In the genomic region with DNA sequence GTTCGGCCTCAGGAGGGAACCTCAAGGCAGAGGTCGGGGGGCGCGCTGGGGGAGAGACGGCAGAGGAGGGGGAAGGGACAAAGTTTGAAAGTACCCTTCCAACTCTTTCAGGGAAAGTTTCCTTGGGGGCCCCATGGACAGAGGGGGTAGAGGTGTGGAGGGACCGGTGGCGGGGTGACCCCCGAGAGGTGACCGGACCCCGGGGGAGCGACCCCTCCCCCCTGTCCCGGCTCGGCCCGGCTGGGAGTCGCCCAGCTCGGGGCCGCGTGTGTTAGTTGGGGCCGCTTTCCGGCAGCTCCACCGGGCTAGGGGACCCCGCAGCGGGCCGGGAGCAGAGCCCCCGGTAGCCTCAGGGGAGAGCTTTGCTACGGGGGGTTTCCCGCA, we compare ENCODE assay signal across 8 cellular contexts. TPM values are rescaled to one million over a fixed set of nuclear protein-coding genes. Genes with fewer than 3 reads are reported as not detected.
DNase-seq lines count a peak whose midpoint lies in the region; ATAC-seq, FAIRE-seq and TF ChIP-seq lines count a peak whose summit lies in the region.
"Had no signal": no experiment of that assay in that cellular context is flagged by ENCODE, and none has a peak within 500 bp of the region (broad histone marks: within the 10 kb centered on the region; RNA-seq: fewer than 3 reads in every experiment).

No MANE protein-coding gene starts in this region.

- H2AFZ ChIP-seq in H9 (ENCODE audit: low read length) = no peak overlapping the region

- no peak for DNase-seq in H9
- DNase-seq in WTC11 (ENCODE audit: low spot score) = no peak
- DNase-seq in hepatic stellate cell (ENCODE audit: low spot score) = peak; percentile 48
- no peak for DNase-seq in small intestine
- DNase-seq in occipital lobe (lab: John Stamatoyannopoulos, UW) = no peak
- no peak for DNase-seq in DMS153 treated with DMSO at 0.1 percent for 48 hours (lab: John Stamatoyannopoulos, UW; ENCODE audit: unreplicated experiment)

- H3K9me3 ChIP-seq in H9 (ENCODE audit: control insufficient read depth, low read depth, low read length) (no peaks in the 10 kb centered on the region), small intestine (ENCODE audit: control insufficient read depth, low read depth) (no peaks in the 10 kb centered on the region)

- H3K27ac Mint-ChIP-seq in H9 = peak overlapping the region in 2 of 3 experiments; percentile 34 to 82; a peak in 1 of 7 replicates
- no peak overlapping the region for H3K27ac Mint-ChIP-seq in WTC11

- H3K56ac ChIP-seq in H9 (ENCODE audit: insufficient read length, low read depth, low read length) = no peak overlapping the region

- H3K27me3 ChIP-seq in H9 (ENCODE audit: insufficient read depth, low read length) (peaks cover 13% of the 10 kb centered on the region; the same call in 1 of the 2 replicates), small intestine (ENCODE audit: control insufficient read depth in 2 of 2, insufficient read depth in 2 of 2, low read length in 2 of 2) (no peaks in the 10 kb centered on the region)

- H4K20me1 ChIP-seq in H9 (ENCODE audit: control insufficient read depth, insufficient read depth, insufficient read length) = no peaks in the 10 kb centered on the region

- no peak overlapping the region for H3K23ac ChIP-seq in H9 (ENCODE audit: insufficient read length, low read depth, low read length)

- TF ChIP-seq CTCF in H9 (conservative IDR thresholded peaks at IDR 0.05) = no peak
- TF ChIP-seq CTCF in WTC11 (IDR thresholded peaks at IDR 0.05) = no peak

- no peak overlapping the region for H2BK5ac ChIP-seq in H9 (ENCODE audit: insufficient read length, low read length)

- 0 out of 2 replicates have a peak, but pooled peaks cover 2% of the 10 kb centered on the region for H3K79me2 ChIP-seq in H9 (ENCODE audit: insufficient read depth, low read length)

- peak overlapping the region; percentile 97 for H2BK120ac ChIP-seq in H9 (ENCODE audit: low read depth, low read length, poor library complexity, severe bottlenecking)

- no peak for FAIRE-seq in small intestine (lab: Jason Lieb, UNC)

- H3K4me2 ChIP-seq in H9 (ENCODE audit: insufficient read depth, insufficient read length, low read length) = peak overlapping the region; percentile 87

- peak overlapping the region; percentile 97 for H4K91ac ChIP-seq in H9 (ENCODE audit: insufficient read length, low read depth, low read length)

- CTCF ChIA-PET in WTC11 (lab: Charles Lee) = interaction anchor here (0.6 to 2.7 kb wide), 4 partner anchors 13 to 115 kb away, joined by 3 to 10 read pairs (median 5); no protein-coding TSS in a partner anchor

- peaks cover 2% of the 10 kb centered on the region for H3K79me1 ChIP-seq in H9 (ENCODE audit: insufficient read depth, low read depth, low read length, poor library complexity, severe bottlenecking)

- no peak overlapping the region for H2BK15ac ChIP-seq in H9 (ENCODE audit: low read depth, low read length)

- H3T11ph ChIP-seq in H9 (ENCODE audit: low read length) = no peak overlapping the region

- no peak overlapping the region for H4K8ac ChIP-seq in H9 (replicated peaks; ENCODE audit: insufficient read length, low read depth, low read length)

- H3K36me3 Mint-ChIP-seq in H9 (ENCODE audit: insufficient read depth in 1 of 3, low read depth in 3 of 3) (no peaks in the 10 kb centered on the region; a peak in 1 of 7 replicates), WTC11 (no peaks in the 10 kb centered on the region)

- H2BK20ac ChIP-seq in H9 (ENCODE audit: low read depth, low read length, poor library complexity, severe bottlenecking) = peak overlapping the region; percentile 98

- H3K27me3 Mint-ChIP-seq in H9 (ENCODE audit: low read depth) (peaks cover 66% of the 10 kb centered on the region), WTC11 (ENCODE audit: low read depth) (peaks cover 79% of the 10 kb centered on the region)

- H3K4me1 Mint-ChIP-seq in H9 = peaks cover 35 to 43% of the 10 kb centered on the region in 2 experiments
- H3K4me1 Mint-ChIP-seq in WTC11 = peaks cover 41% of the 10 kb centered on the region

- H3K4me3 Mint-ChIP-seq in H9 (peak overlapping the region; percentile 66 to 89), WTC11 (peak overlapping the region; percentile 81)

- POLR2A ChIA-PET in WTC11 (lab: Charles Lee) = interaction anchor here (0.5 to 1.6 kb wide), 5 partner anchors 13 to 129 kb away, joined by 3 to 6 read pairs (median 4); a partner anchor contains a TSS

- peak overlapping the region; percentile 93; the same call in 1 of the 2 replicates for H3K14ac ChIP-seq in H9 (ENCODE audit: insufficient read depth, low read length)

- no peaks in the 10 kb centered on the region; the same call in 1 of the 2 replicates for H3K4me1 ChIP-seq in H9 (ENCODE audit: insufficient read depth, low read length)
- peaks cover 3 to 5% of the 10 kb centered on the region in 2 donors for H3K4me1 ChIP-seq in small intestine (ENCODE audit: control insufficient read depth in 2 of 2, insufficient read depth in 1 of 2, low read depth in 1 of 2, low read length in 1 of 2)

- peaks cover 54% of the 10 kb centered on the region for H3K23me2 ChIP-seq in H9 (ENCODE audit: insufficient read length, low read depth, low read length, poor library complexity, severe bottlenecking)

- peak overlapping the region; percentile 94 for H2BK12ac ChIP-seq in H9 (ENCODE audit: insufficient read length, low read depth, low read length)

- H4K5ac ChIP-seq in H9 (ENCODE audit: insufficient read length, low read depth, low read length) = no peak overlapping the region

- no peaks in the 10 kb centered on the region for H3K36me3 ChIP-seq in small intestine (ENCODE audit: control insufficient read depth in 2 of 2, insufficient read depth in 2 of 2, low read length in 2 of 2)

- ATAC-seq in WTC11 (no peak), HG02973 (IDR thresholded peaks at IDR 0.05; ENCODE audit: unreplicated experiment) (no peak)

- no CpG with 5 or more reads among the region's 27 CpGs for WGBS in H9 (ENCODE audit: extremely low coverage, insufficient read length, low lambda C conversion rate)
- 2 to 4% (median 3%) methylated on average over 14 to 27 of the region's 27 CpGs for WGBS in small intestine, 3 donors

- H3K18ac ChIP-seq in H9 (ENCODE audit: insufficient read length, low read depth, low read length) = peak overlapping the region; percentile 67

- peak overlapping the region; percentile 21 to 64 for H3K4me3 ChIP-seq in small intestine (ENCODE audit: low read depth in 1 of 2, low read length in 2 of 2)

- peak overlapping the region; percentile 52 for H3K9ac ChIP-seq in H9 (ENCODE audit: extremely low read depth, insufficient read length, low read length)

- H3K4ac ChIP-seq in H9 (ENCODE audit: low read depth, low read length) = peak overlapping the region; percentile 95

- H3K27ac ChIP-seq in H9 (ENCODE audit: insufficient read length, low read depth, low read length) (no peak overlapping the region), small intestine (ENCODE audit: low read depth in 1 of 2, low read length in 1 of 2) (peak overlapping the region; percentile 78 to 82)

- H3K9me3 Mint-ChIP-seq in H9 = peaks cover 0 to 4% of the 10 kb centered on the region in 2 experiments; a peak in 3 of 5 replicates
- H3K9me3 Mint-ChIP-seq in WTC11 = no peaks in the 10 kb centered on the region

- H2AK5ac ChIP-seq in H9 (ENCODE audit: insufficient read length, low read length) = no peak overlapping the region

TF ChIP-seq in WTC11, 78 proteins besides CTCF, POLR2A, EP300 and RAD21:
- no peak for TF ChIP-seq ESRRA (CRISPR knock-in tag; IDR thresholded peaks at IDR 0.05; ENCODE audit: borderline replicate concordance)
- TF ChIP-seq CREM (CRISPR knock-in tag; IDR thresholded peaks at IDR 0.05) = no peak
- TF ChIP-seq GRHL2 (CRISPR knock-in tag; IDR thresholded peaks at IDR 0.05; ENCODE audit: insufficient replicate concordance, severe bottlenecking) = no peak
- no peak for TF ChIP-seq ETV6 (CRISPR knock-in tag; IDR thresholded peaks at IDR 0.05)
- TF ChIP-seq, protein P1, sequence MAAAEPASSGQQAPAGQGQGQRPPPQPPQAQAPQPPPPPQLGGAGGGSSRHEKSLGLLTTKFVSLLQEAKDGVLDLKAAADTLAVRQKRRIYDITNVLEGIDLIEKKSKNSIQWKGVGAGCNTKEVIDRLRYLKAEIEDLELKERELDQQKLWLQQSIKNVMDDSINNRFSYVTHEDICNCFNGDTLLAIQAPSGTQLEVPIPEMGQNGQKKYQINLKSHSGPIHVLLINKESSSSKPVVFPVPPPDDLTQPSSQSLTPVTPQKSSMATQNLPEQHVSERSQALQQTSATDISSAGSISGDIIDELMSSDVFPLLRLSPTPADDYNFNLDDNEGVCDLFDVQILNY (CRISPR knock-in tag; IDR thresholded peaks at IDR 0.05) = no peak
- TF ChIP-seq ZNF219 (CRISPR knock-in tag; IDR thresholded peaks at IDR 0.05; ENCODE audit: borderline replicate concordance) = 0 out of 2 replicates have a peak, but pooled peaks have one; percentile 5
- TF ChIP-seq CBFB (CRISPR knock-in tag; IDR thresholded peaks at IDR 0.05; ENCODE audit: low read depth) = no peak
- TF ChIP-seq SP1 (CRISPR knock-in tag; conservative IDR thresholded peaks at IDR 0.05) = no peak

RNA-seq across cellular contexts. Expression of a gene that starts 3.2 kb away (rescaled TPM):
- 26.9 and 28.8 TPM in 2 replicates for total RNA-seq in H9 (2021)
- 33.0 to 36.4 TPM (median 36.3 TPM) in 3 replicates for total RNA-seq in WTC11 (2021)
- polyA plus RNA-seq in small intestine = 10 to 100 TPM in 1 of 3 donors, 1 to 10 TPM in 2; 2.9 to 12.3 (median 6.8) TPM
- total RNA-seq in occipital lobe = 8.3 TPM

RNA-seq across cellular contexts. Expression of a gene that starts 18.7 kb away (rescaled TPM):
- total RNA-seq in H9 (2021) = 0.31 and 0.59 TPM in 2 replicates
- 0.69 to 0.89 TPM (median 0.79 TPM) in 3 replicates for total RNA-seq in WTC11 (2021)
- not detected for polyA plus RNA-seq in small intestine
- total RNA-seq in occipital lobe = not detected
- total RNA-seq: HT1080 had no signal

RNA-seq across cellular contexts. Expression of a gene that starts 39.6 kb away (rescaled TPM):
- total RNA-seq in H9 (2021) (14.4 and 15.3 TPM in 2 replicates), WTC11 (2021) (17.1 to 19.1 TPM (median 17.9 TPM) in 3 replicates), occipital lobe (13.7 TPM)
- 10 to 100 TPM; 15.4 to 21.7 (median 19.6) TPM for polyA plus RNA-seq in small intestine

RNA-seq across cellular contexts. Expression of a gene that starts 44.7 kb away (rescaled TPM):
- 736 and 739 TPM in 2 replicates for total RNA-seq in H9 (2021)
- 611 to 645 TPM (median 645 TPM) in 3 replicates for total RNA-seq in WTC11 (2021)
- 100 to 1,000 TPM; 176 to 381 (median 266) TPM for polyA plus RNA-seq in small intestine
- total RNA-seq in occipital lobe = 702 TPM
